ENCODE assay signal across 14 cellular contexts in the genomic region with DNA sequence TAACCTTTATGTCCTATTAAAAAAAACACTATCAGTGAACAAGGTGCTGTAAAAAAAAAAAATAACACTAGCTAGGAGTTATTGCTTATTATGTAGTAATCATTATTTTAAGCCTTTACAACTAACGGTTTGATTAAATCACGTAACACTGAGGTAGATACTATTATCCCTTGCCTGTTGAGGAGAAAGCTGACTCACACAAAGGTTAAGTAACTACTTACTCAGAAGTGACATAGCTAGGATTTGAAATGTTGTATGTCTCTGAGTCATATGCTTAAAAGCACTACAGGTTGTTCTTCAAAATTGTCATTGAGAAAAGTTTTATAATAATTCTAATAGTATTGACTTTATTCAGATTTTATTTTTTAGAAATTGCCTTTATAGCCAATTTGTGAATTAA. TPM values are rescaled to one million over a fixed set of nuclear protein-coding genes. Genes with fewer than 3 reads are reported as not detected.
DNase-seq lines count a peak whose midpoint lies in the region; ATAC-seq and TF ChIP-seq lines count a peak whose summit lies in the region.
"Had no signal": no experiment of that assay in that cellular context is flagged by ENCODE, and none has a peak within 500 bp of the region (broad histone marks: within the 10 kb centered on the region; RNA-seq: fewer than 3 reads in every experiment).

No MANE protein-coding gene starts in this region.

- H3K27me3 Mint-ChIP-seq in HFFc6 (ENCODE audit: insufficient read depth), result peaks cover 3% of the 10 kb centered on the region; the same call in 1 of the 2 replicates
- H3K27me3 Mint-ChIP-seq: naive thymus-derived CD8-positive, alpha-beta T cell had no signal

- DNase-seq in HFFc6, result peak; percentile 78
- peak; percentile 58 for DNase-seq in astrocyte of the spinal cord (ENCODE audit: low read depth, low spot score)
- DNase-seq in kidney epithelial cell (ENCODE audit: low read depth), result peak; percentile 67
- DNase-seq in ovary, result no peak
- no peak for DNase-seq in foreskin melanocyte
- no peak for DNase-seq in ecto neural progenitor cell (ENCODE audit: low spot score)
- DNase-seq: activated CD8-positive, alpha-beta memory T cell treated with anti-CD3 and anti-CD28 coated beads, Interleukin-2, amount 50 U/mL, for 4 hours; aorta; GDM1; kidney; naive thymus-derived CD8-positive, alpha-beta T cell; uterus had no signal

- in situ Hi-C loops in astrocyte of the spinal cord (cut with HindIII; ENCODE audit: low sequenced_read_pairs), result no loop called here

- peaks cover 59% of the 10 kb centered on the region for H3K36me3 ChIP-seq in ACC112 (ENCODE audit: insufficient read depth, low read length)
- peaks cover 1% of the 10 kb centered on the region for H3K36me3 ChIP-seq in kidney epithelial cell (ENCODE audit: control insufficient read depth, insufficient read depth, low read length)
- no peaks in the 10 kb centered on the region for H3K36me3 ChIP-seq in ovary
- H3K36me3 ChIP-seq: uterus had no signal

- no peak for ATAC-seq in GM21515 (IDR thresholded peaks at IDR 0.05; ENCODE audit: unreplicated experiment)
- ATAC-seq: naive thymus-derived CD8-positive, alpha-beta T cell had no signal

- no peak overlapping the region for H2AFZ ChIP-seq in ACC112 (ENCODE audit: low read length, unreplicated experiment)

- no peak for TF ChIP-seq POLR2A in ovary (IDR thresholded peaks at IDR 0.05)

- peaks cover 50% of the 10 kb centered on the region for H3K79me2 ChIP-seq in ACC112 (ENCODE audit: control insufficient read depth, insufficient read depth, low read length, unreplicated experiment)

- peaks cover 10% of the 10 kb centered on the region for H3K9me3 Mint-ChIP-seq in HFFc6

- H3K4me1 ChIP-seq in ACC112 (ENCODE audit: control insufficient read depth, insufficient read depth, low read length, unreplicated experiment) (peaks cover 4% of the 10 kb centered on the region), ovary (ENCODE audit: insufficient read depth) (no peaks in the 10 kb centered on the region)
- H3K4me1 ChIP-seq: uterus had no signal

- H3K4me3 ChIP-seq in ACC112 (ENCODE audit: low read depth, low read length) (no peak overlapping the region), astrocyte of the spinal cord (ENCODE audit: low read depth, low read length) (no peak overlapping the region), kidney epithelial cell (ENCODE audit: low read depth, low read length) (no peak overlapping the region), ovary (no peak overlapping the region)
- H3K4me3 ChIP-seq: uterus had no signal

- 84 to 98% (median 91%) methylated on average over 2 of the region's 2 CpGs for WGBS in ovary, 3 donors

- H3K27me3 ChIP-seq in ACC112 (ENCODE audit: insufficient read depth, low read length) (no peaks in the 10 kb centered on the region), kidney epithelial cell (ENCODE audit: control insufficient read depth, insufficient read depth, low read length) (no peaks in the 10 kb centered on the region), ovary (no peaks in the 10 kb centered on the region)
- H3K27me3 ChIP-seq: uterus had no signal

- intact Hi-C loops in ovary (cut with DNase I), result no loop called here

- H3K27ac Mint-ChIP-seq in HFFc6, result no peak overlapping the region
- H3K27ac Mint-ChIP-seq: naive thymus-derived CD8-positive, alpha-beta T cell had no signal

- no peak for TF ChIP-seq CTCF in HFFc6 (IDR thresholded peaks at IDR 0.05)
- TF ChIP-seq CTCF in astrocyte of the spinal cord (IDR thresholded peaks at IDR 0.05; ENCODE audit: low read depth, low read length), result no peak
- no peak for TF ChIP-seq CTCF in kidney epithelial cell (IDR thresholded peaks at IDR 0.05; ENCODE audit: insufficient read depth, low read length, poor library complexity, severe bottlenecking)
- TF ChIP-seq CTCF in ovary (IDR thresholded peaks at IDR 0.05), result no peak

- no peaks in the 10 kb centered on the region for H3K9me3 ChIP-seq in ovary
- H3K9me3 ChIP-seq: uterus had no signal

- no peak for TF ChIP-seq EP300 in ovary (IDR thresholded peaks at IDR 0.05)

- peak overlapping the region; percentile 60 for H3K27ac ChIP-seq in ACC112 (ENCODE audit: low read depth, low read length)
- no peak overlapping the region for H3K27ac ChIP-seq in ovary
- H3K27ac ChIP-seq: uterus had no signal

- peaks cover 10% of the 10 kb centered on the region for H3K4me1 Mint-ChIP-seq in HFFc6 (ENCODE audit: low read depth)

- H3K4me3 Mint-ChIP-seq in HFFc6, result no peak overlapping the region
- H3K4me3 Mint-ChIP-seq: naive thymus-derived CD8-positive, alpha-beta T cell had no signal

- H3K36me3 Mint-ChIP-seq in HFFc6 (ENCODE audit: low read depth), result peaks cover 49% of the 10 kb centered on the region

RNA-seq across cellular contexts. Expression of a gene that starts 8.8 kb away (rescaled TPM):
- 10 to 100 TPM; 46.4 to 57.1 (median 48.2) TPM for total RNA-seq in HFFc6 (2021; fragmentation: NEBNext Ultra II Directional; extraction: Animal tissue kit (Norgen Biotek cat#: 25700))
- 31.8 and 37.6 TPM in 2 replicates for total RNA-seq in kidney epithelial cell
- 10 to 100 TPM; 65.5 to 98.1 (median 75.3) TPM for total RNA-seq in ovary
- polyA plus RNA-seq in ovary, result 10 to 100 TPM; 24.0 to 37.0 TPM

Comparison
In these comparisons a context has a peak if more than half of its experiments do, and no peak if none do; other contexts are left out.
1. DNase-seq: peak in HFFc6 (single experiment), astrocyte of the spinal cord (single experiment) and kidney epithelial cell (single experiment); none in ovary (0 of 5), foreskin melanocyte (single experiment) and ecto neural progenitor cell (single experiment).